Comparison of ENCODE assay signal across 1 cellular context in the genomic region with DNA sequence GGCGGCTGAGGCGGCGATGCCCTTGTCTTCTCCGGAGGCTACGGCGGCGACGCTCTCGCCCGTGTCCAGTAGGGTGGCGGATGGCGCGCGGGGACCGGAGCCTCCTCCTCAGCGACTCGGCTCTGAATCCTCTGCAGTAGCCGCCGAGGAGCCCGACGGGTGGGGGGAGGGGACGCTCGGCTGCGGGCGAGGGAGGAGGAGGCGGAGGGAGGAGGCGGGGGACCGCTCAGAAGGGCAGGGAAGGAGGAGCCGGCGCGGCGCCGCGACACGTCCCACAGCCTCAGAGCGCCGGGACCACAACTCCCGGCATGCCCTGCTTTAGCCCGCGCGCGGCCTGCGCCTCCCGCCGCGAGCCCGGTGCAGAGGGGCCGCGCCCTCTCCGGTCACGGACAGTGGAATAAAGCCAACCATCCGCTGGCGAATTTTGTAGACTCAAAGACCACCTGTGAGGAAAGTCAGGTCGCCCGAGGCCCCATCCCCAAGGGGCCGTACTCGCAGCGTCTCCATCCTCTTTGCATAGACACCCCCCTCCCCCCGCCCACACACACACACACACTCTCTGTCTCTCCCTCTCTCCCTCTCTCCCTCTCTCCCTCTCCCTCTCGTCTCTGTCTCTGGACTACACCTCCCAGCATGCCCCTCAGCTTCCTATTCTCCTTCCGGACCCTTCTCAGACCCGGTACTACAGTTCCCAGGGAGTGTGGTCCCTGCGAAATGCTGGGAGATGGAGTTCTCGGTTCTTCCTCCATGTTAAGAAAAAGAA.
TF ChIP-seq lines count a peak whose summit lies in the region.

FAM168A (minus strand) TSS at position 157 of the 763 bp plus-strand sequence. CDS start 129,638 bp downstream, outside the sequence.

TF ChIP-seq in K562, 482 proteins besides CTCF, POLR2A, EP300 and RAD21 (continued from another document and continues in another):
- TF ChIP-seq ZNF449 (CRISPR knock-in tag; IDR thresholded peaks at IDR 0.05) (no peak), GABPA (tag; conservative IDR thresholded peaks at IDR 0.05; ENCODE audit: low read depth) (peak; percentile 96), ZNF644 (tag; IDR thresholded peaks at IDR 0.05; ENCODE audit: low read depth) (peak; percentile 84; the same call in 1 of the 2 replicates), NR2C1 (IDR thresholded peaks at IDR 0.05) (peak; percentile 88), NR2C1 (tag; IDR thresholded peaks at IDR 0.05) (peak; percentile 96), ZFP36 (IDR thresholded peaks at IDR 0.05; ENCODE audit: low read depth, low read length, partially characterized antibody) (peak; percentile 20), HMGN3 (IDR thresholded peaks at IDR 0.05; ENCODE audit: borderline replicate concordance, extremely low read depth, insufficient read length, low read depth, low read length) (peak; percentile 17), KLF13 (tag; IDR thresholded peaks at IDR 0.05; ENCODE audit: borderline replicate concordance, low read depth) (peak; percentile 67; the same call in 1 of the 2 replicates), TAF1 (IDR thresholded peaks at IDR 0.05; ENCODE audit: control insufficient read depth, extremely low read depth, insufficient read depth, low read length, severe bottlenecking) (peak; percentile 46), BCL6 (CRISPR knock-in tag; IDR thresholded peaks at IDR 0.05) (no peak), ETV1 (tag; conservative IDR thresholded peaks at IDR 0.05; ENCODE audit: low read depth) (peak; percentile 82), ZNF197 (CRISPR knock-in tag; IDR thresholded peaks at IDR 0.05; ENCODE audit: low read depth) (peak; percentile 76; the same call in 1 of the 2 replicates), SRF (CRISPR knock-in tag; IDR thresholded peaks at IDR 0.05) (peak in 1 of 2 experiments; percentile 71; a peak in 1 of 4 replicates), USF2 (CRISPR knock-in tag; IDR thresholded peaks at IDR 0.05) (no peak), HDGF (IDR thresholded peaks at IDR 0.05) (no peak), BACH1 (tag; IDR thresholded peaks at IDR 0.05) (peak; percentile 73; the same call in 1 of the 2 replicates), KAT7 (CRISPR knock-in tag; IDR thresholded peaks at IDR 0.05; ENCODE audit: borderline replicate concordance) (peak; percentile 69; the same call in 1 of the 2 replicates), ARNT (IDR thresholded peaks at IDR 0.05) (peak in 1 of 2 experiments; percentile 86; a peak in 2 of 4 replicates), TCF7 (IDR thresholded peaks at IDR 0.05; ENCODE audit: borderline replicate concordance) (0 out of 2 replicates have a peak, but pooled peaks have one; percentile 23), FOXO4 (CRISPR knock-in tag; IDR thresholded peaks at IDR 0.05) (peak; percentile 51; the same call in 1 of the 2 replicates), ZNF239 (CRISPR knock-in tag; IDR thresholded peaks at IDR 0.05) (no peak; the same call in 1 of the 2 replicates), PHF20 (IDR thresholded peaks at IDR 0.05; ENCODE audit: partially characterized antibody) (peak; percentile 81), MIER1 (IDR thresholded peaks at IDR 0.05; ENCODE audit: low read depth) (no peak), E2F5 (CRISPR knock-in tag; IDR thresholded peaks at IDR 0.05) (no peak), FIP1L1 (IDR thresholded peaks at IDR 0.05; ENCODE audit: low read depth, low read length, poor library complexity, severe bottlenecking) (no peak), JUN (IDR thresholded peaks at IDR 0.05; ENCODE audit: borderline replicate concordance, low read depth, low read length) (0 out of 2 replicates have a peak, but pooled peaks have one; percentile 3), JUN (CRISPR knock-in tag; IDR thresholded peaks at IDR 0.05; ENCODE audit: borderline replicate concordance) (no peak), PRDM10 (IDR thresholded peaks at IDR 0.05; ENCODE audit: partially characterized antibody) (peak; percentile 93), MEF2D (tag; conservative IDR thresholded peaks at IDR 0.05; ENCODE audit: low read depth) (no peak; the same call in 1 of the 2 replicates), SNRNP70 (optimal IDR thresholded peaks at IDR 0.05; ENCODE audit: low read depth, low read length) (no peak), TAF9B (IDR thresholded peaks at IDR 0.05; ENCODE audit: partially characterized antibody) (no peak), JUNB (CRISPR knock-in tag; conservative IDR thresholded peaks at IDR 0.05) (no peak), ZNF318 (IDR thresholded peaks at IDR 0.05; ENCODE audit: borderline replicate concordance in 1 of 2, low read depth in 1 of 2) (no peak)
- TF ChIP-seq, protein P1, sequence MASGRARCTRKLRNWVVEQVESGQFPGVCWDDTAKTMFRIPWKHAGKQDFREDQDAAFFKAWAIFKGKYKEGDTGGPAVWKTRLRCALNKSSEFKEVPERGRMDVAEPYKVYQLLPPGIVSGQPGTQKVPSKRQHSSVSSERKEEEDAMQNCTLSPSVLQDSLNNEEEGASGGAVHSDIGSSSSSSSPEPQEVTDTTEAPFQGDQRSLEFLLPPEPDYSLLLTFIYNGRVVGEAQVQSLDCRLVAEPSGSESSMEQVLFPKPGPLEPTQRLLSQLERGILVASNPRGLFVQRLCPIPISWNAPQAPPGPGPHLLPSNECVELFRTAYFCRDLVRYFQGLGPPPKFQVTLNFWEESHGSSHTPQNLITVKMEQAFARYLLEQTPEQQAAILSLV (tag; IDR thresholded peaks at IDR 0.05): no peak
- TF ChIP-seq, protein P2, sequence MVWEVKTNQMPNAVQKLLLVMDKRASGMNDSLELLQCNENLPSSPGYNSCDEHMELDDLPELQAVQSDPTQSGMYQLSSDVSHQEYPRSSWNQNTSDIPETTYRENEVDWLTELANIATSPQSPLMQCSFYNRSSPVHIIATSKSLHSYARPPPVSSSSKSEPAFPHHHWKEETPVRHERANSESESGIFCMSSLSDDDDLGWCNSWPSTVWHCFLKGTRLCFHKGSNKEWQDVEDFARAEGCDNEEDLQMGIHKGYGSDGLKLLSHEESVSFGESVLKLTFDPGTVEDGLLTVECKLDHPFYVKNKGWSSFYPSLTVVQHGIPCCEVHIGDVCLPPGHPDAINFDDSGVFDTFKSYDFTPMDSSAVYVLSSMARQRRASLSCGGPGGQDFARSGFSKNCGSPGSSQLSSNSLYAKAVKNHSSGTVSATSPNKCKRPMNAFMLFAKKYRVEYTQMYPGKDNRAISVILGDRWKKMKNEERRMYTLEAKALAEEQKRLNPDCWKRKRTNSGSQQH (CRISPR knock-in tag; IDR thresholded peaks at IDR 0.05): no peak
